Comparison of ENCODE assay signal across 9 cellular contexts in the genomic region with DNA sequence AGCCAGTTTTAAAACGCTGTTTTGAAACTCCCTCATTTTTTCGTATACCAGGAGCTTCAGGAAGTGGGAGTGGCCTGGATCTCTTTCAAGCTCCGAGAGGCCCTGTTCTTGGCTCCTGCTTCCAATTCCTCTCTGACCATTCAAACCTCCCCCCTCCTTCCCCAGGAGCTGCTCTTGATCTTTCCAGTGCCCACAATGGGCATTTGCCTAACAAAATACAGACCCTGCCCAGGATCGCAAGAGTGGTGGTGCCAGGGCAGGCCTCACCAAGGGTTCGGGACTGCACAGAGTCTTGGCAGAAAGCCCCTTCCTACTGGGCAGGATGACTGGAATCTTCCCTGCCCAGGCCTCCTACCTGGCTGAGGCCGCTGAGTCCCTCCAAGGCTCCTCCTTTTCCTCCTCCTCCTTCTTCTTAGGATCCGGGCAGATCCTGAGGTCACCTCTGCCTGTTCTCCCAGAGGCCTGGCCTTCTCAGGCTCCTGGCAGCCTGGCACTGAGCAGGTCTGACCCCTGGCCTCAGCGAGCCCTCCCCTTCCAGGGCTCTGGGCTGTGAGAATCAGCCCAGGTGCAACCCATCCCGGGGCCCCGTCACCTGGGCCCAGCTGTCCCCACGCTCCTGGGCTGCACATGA. TPM values are rescaled to one million over a fixed set of nuclear protein-coding genes. Genes with fewer than 3 reads are reported as not detected.
A peak's percentile ranks its signal among the peaks of the same experiment; 100 is the strongest.
DNase-seq lines count a peak whose midpoint lies in the region; ATAC-seq, FAIRE-seq and TF ChIP-seq lines count a peak whose summit lies in the region.
"Had no signal": no experiment of that assay in that cellular context is flagged by ENCODE, and none has a peak within 500 bp of the region (broad histone marks: within the 10 kb centered on the region; RNA-seq: fewer than 3 reads in every experiment).

No MANE protein-coding gene starts in this region.

- WGBS in upper lobe of left lung, 2 donors, result 41 to 45% methylated on average over 11 of the region's 11 CpGs

- H3K27ac ChIP-seq in kidney (ENCODE audit: low read depth in 2 of 2, low read length in 2 of 2) (peak overlapping the region in 1 of 2 donors; percentile 60), upper lobe of left lung (peak overlapping the region in 2 of 4 donors; percentile 26 to 69)

- H3K9ac ChIP-seq in kidney (ENCODE audit: low read length in 2 of 2), result no peak overlapping the region

- no peaks in the 10 kb centered on the region for H3K27me3 ChIP-seq in upper lobe of left lung

- ATAC-seq in upper lobe of left lung (ENCODE audit: low FRiP score in 2 of 2) (peak; percentile 42 to 77), GM21737 (IDR thresholded peaks at IDR 0.05; ENCODE audit: unreplicated experiment) (no peak)

- no peak overlapping the region for H3K4me3 ChIP-seq in kidney (ENCODE audit: low read length in 2 of 2)
- no peak overlapping the region for H3K4me3 ChIP-seq in upper lobe of left lung

- TF ChIP-seq CTCF in kidney (IDR thresholded peaks at IDR 0.05; ENCODE audit: borderline replicate concordance, extremely low read depth, insufficient read depth) (no peak), upper lobe of left lung (IDR thresholded peaks at IDR 0.05) (no peak)

- no peaks in the 10 kb centered on the region for H3K36me3 ChIP-seq in kidney (ENCODE audit: control insufficient read depth in 1 of 2, insufficient read depth in 2 of 2, low read length in 2 of 2)
- no peaks in the 10 kb centered on the region for H3K36me3 ChIP-seq in upper lobe of left lung

- TF ChIP-seq POLR2A in upper lobe of left lung (IDR thresholded peaks at IDR 0.05), result no peak

- intact Hi-C loops in kidney (cut with DNase I), result no loop called here

- TF ChIP-seq EP300 in upper lobe of left lung (IDR thresholded peaks at IDR 0.05), result no peak

- peaks cover 0 to 3% of the 10 kb centered on the region in 2 donors for H3K9me3 ChIP-seq in kidney (ENCODE audit: control insufficient read depth in 1 of 2, low read length in 2 of 2)
- no peaks in the 10 kb centered on the region for H3K9me3 ChIP-seq in upper lobe of left lung

- no peak for FAIRE-seq in kidney (lab: Jason Lieb, UNC)

- peak; percentile 26 for DNase-seq in NCI-H345 (lab: John Stamatoyannopoulos, UW)
- no peak for DNase-seq in NCI-H345 treated with DMSO at 0.1 percent for 48 hours (lab: John Stamatoyannopoulos, UW; ENCODE audit: unreplicated experiment)
- peak in 42 of 58 donors; percentile 5 to 70 (median 24) for DNase-seq in anterior cingulate cortex (lab: John Stamatoyannopoulos, UW)
- DNase-seq in kidney, result peak; percentile 47
- DNase-seq in upper lobe of left lung, result peak; percentile 62 to 76
- DNase-seq in OCI-M2 (lab: John Stamatoyannopoulos, UW; ENCODE audit: unreplicated experiment), result no peak
- DNase-seq in DMS114 treated with DMSO at 0.1 percent for 48 hours (lab: John Stamatoyannopoulos, UW; ENCODE audit: unreplicated experiment), result no peak

- peaks cover 4% of the 10 kb centered on the region in 2 donors for H3K4me1 ChIP-seq in kidney (ENCODE audit: control insufficient read depth in 1 of 2, insufficient read depth in 1 of 2, low read depth in 1 of 2, low read length in 2 of 2)
- peaks cover 5 to 14% (median 12%) of the 10 kb centered on the region in 4 donors for H3K4me1 ChIP-seq in upper lobe of left lung

RNA-seq across cellular contexts. Expression of a gene that starts 46.9 kb away (rescaled TPM):
- total RNA-seq in kidney, result 6.5 TPM
- 1.3 TPM for polyA plus RNA-seq in kidney (ENCODE audit: insufficient read depth, low read depth, low replicate concordance)
- total RNA-seq in upper lobe of left lung, result 1 to 10 TPM in 5 of 6 donors, under 1 TPM in 1; 0.39 to 4.4 (median 2.4) TPM
- polyA plus RNA-seq: fibroblast of lung had no signal

Comparison
In these comparisons a context has a peak if more than half of its experiments do, and no peak if none do; other contexts are left out.
1. DNase-seq: peak in NCI-H345 (single experiment), anterior cingulate cortex (42 of 58), kidney (single experiment) and upper lobe of left lung (2 of 2); none in NCI-H345 treated with DMSO at 0.1 percent for 48 hours (single experiment), OCI-M2 (single experiment) and DMS114 treated with DMSO at 0.1 percent for 48 hours (single experiment).